In the genomic region with DNA sequence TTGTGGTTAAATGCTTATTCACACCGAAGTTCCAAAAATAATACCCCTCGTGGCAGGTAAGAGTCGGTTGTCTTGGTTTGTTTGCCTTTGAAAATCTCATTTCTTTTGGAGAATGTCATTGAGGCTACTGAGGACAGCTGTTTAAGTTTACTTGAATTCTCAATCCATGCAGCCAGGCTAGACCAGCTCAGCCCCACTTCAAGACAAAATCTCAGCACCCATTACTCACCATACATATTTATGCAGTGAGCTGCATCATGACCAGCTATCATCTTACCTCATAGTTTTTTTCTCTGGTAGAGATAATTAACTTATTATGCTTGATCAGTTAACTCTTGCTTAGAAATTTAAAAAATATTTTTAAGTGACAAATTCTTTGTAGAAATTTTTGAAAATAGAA, we compare ENCODE assay signal across 15 cellular contexts.
DNase-seq lines count a peak whose midpoint lies in the region; ATAC-seq and TF ChIP-seq lines count a peak whose summit lies in the region.
"Had no signal": no experiment of that assay in that cellular context is flagged by ENCODE, and none has a peak within 500 bp of the region (broad histone marks: within the 10 kb centered on the region; RNA-seq: fewer than 3 reads in every experiment).

No MANE protein-coding gene starts in this region.

- no peaks in the 10 kb centered on the region for H3K27me3 ChIP-seq in brain microvascular endothelial cell (replicated peaks)
- H3K27me3 ChIP-seq: BLaER1 had no signal

- H3K27ac ChIP-seq in brain microvascular endothelial cell: no peak overlapping the region
- H3K27ac ChIP-seq: BLaER1 had no signal

- ATAC-seq in HG03045 (IDR thresholded peaks at IDR 0.05; ENCODE audit: unreplicated experiment) (no peak), GM19023 (IDR thresholded peaks at IDR 0.05; ENCODE audit: unreplicated experiment) (no peak)

- peak; percentile 64 for DNase-seq in AG10803 (ENCODE audit: low read depth)
- peak; percentile 48 for DNase-seq in HT1080 (ENCODE audit: low read depth)
- DNase-seq in brain microvascular endothelial cell: peak; percentile 67
- peak; percentile 78 for DNase-seq in kidney glomerular epithelial cell (lab: John Stamatoyannopoulos, UW)
- no peak for DNase-seq in DMS153 treated with DMSO at 0.1 percent for 48 hours (lab: John Stamatoyannopoulos, UW; ENCODE audit: unreplicated experiment)
- DNase-seq in SIG-M5 treated with dmso at 0.1 percent for 504 hours (lab: John Stamatoyannopoulos, UW; ENCODE audit: unreplicated experiment): no peak
- DNase-seq: activated CD4-positive, CD25-positive, alpha-beta regulatory T cell; activated naive CD8-positive, alpha-beta T cell treated with anti-CD3 and anti-CD28 coated beads, Interleukin-2, amount 10 ng/mL, durations not matched to agents 7 days and 5 days; NCI-H1092 treated with DMSO at 0.1 percent for 48 hours; NCI-H226; stimulated activated CD4-positive, alpha-beta T cell treated with anti-CD3 and anti-CD28 coated beads, Interleukin-2, amount 100 ng/mL, for 48 hours; SW 1271 had no signal

- in situ Hi-C loops in brain microvascular endothelial cell (cut with HindIII; ENCODE audit: low pct_ligation_motif_present, low sequenced_read_pairs): no loop called here

- no peak for TF ChIP-seq CTCF in AG10803 (conservative IDR thresholded peaks at IDR 0.05; ENCODE audit: low read length)
- no peak for TF ChIP-seq CTCF in brain microvascular endothelial cell (IDR thresholded peaks at IDR 0.05; ENCODE audit: low read depth, low read length, missing control alignments)

- H3K4me3 ChIP-seq in AG10803 (ENCODE audit: low read length) (no peak overlapping the region), brain microvascular endothelial cell (ENCODE audit: low read depth, low read length) (no peak overlapping the region)
- H3K4me3 ChIP-seq: BLaER1 had no signal

- H3K36me3 ChIP-seq in brain microvascular endothelial cell (replicated peaks): peaks cover 8% of the 10 kb centered on the region

Comparison
In these comparisons a context has a peak if more than half of its experiments do, and no peak if none do; other contexts are left out.
1. DNase-seq: peak in AG10803 (single experiment), HT1080 (single experiment), brain microvascular endothelial cell (single experiment) and kidney glomerular epithelial cell (single experiment); none in DMS153 treated with DMSO at 0.1 percent for 48 hours (single experiment) and SIG-M5 treated with dmso at 0.1 percent for 504 hours (single experiment).